22 cellular contexts compared by ENCODE assay signal in genomic region chr14:65686761-65687160, GRCh38.
DNase-seq lines count a peak whose midpoint lies in the region; ATAC-seq, FAIRE-seq and TF ChIP-seq lines count a peak whose summit lies in the region.
"Had no signal": no experiment of that assay in that cellular context is flagged by ENCODE, and none has a peak within 500 bp of the region (broad histone marks: within the 10 kb centered on the region; RNA-seq: fewer than 3 reads in every experiment).

No MANE protein-coding gene starts in this region.

- POLR2A ChIA-PET in CD4-positive, alpha-beta T cell (lab: Charles Lee) = no interaction called here

- H3K27me3 ChIP-seq in GM23248 (replicated peaks; ENCODE audit: insufficient read depth) = no peaks in the 10 kb centered on the region
- H3K27me3 ChIP-seq in foreskin keratinocyte = no peaks in the 10 kb centered on the region
- H3K27me3 ChIP-seq in CD4-positive, alpha-beta T cell (ENCODE audit: control insufficient read depth, insufficient read depth, low read length) = no peaks in the 10 kb centered on the region
- H3K27me3 ChIP-seq: brain microvascular endothelial cell, testis had no signal

- intact Hi-C loops in CD4-positive, alpha-beta T cell (cut with DNase I, micrococcal nuclease) = no loop called here

- H3F3A ChIP-seq in GM23248 (ENCODE audit: insufficient read depth) = no peaks in the 10 kb centered on the region

- no peak overlapping the region for H3K4me3 Mint-ChIP-seq in memory B cell
- H3K4me3 Mint-ChIP-seq in CD4-positive, alpha-beta T cell = no peak overlapping the region
- H3K4me3 Mint-ChIP-seq: activated CD4-positive, alpha-beta T cell treated with anti-CD3 and anti-CD28 coated beads, Interleukin-2, amount 10 ng/mL, durations not matched to agents 7 days and 5 days; activated naive CD8-positive, alpha-beta T cell treated with anti-CD3 and anti-CD28 coated beads, Interleukin-2, amount 50 U/mL, for 24 hours; CD14-positive monocyte; nephron progenitor cell; T-cell had no signal

- no peaks in the 10 kb centered on the region for H3K36me3 ChIP-seq in GM23248 (ENCODE audit: low read depth)
- H3K36me3 ChIP-seq: brain microvascular endothelial cell, left ventricle myocardium inferior had no signal

- H3K27ac Mint-ChIP-seq in memory B cell = peak overlapping the region; percentile 28
- H3K27ac Mint-ChIP-seq in CD4-positive, alpha-beta T cell = no peak overlapping the region
- H3K27ac Mint-ChIP-seq: activated CD4-positive, alpha-beta T cell treated with anti-CD3 and anti-CD28 coated beads, Interleukin-2, amount 10 ng/mL, durations not matched to agents 7 days and 5 days; activated naive CD8-positive, alpha-beta T cell treated with anti-CD3 and anti-CD28 coated beads, Interleukin-2, amount 50 U/mL, for 24 hours; CD14-positive monocyte; nephron progenitor cell; T-cell had no signal

- no peaks in the 10 kb centered on the region for H4K20me1 ChIP-seq in GM23248 (ENCODE audit: insufficient read depth)

- H3K9me3 ChIP-seq in GM23248 (ENCODE audit: low read depth) = no peaks in the 10 kb centered on the region
- no peaks in the 10 kb centered on the region for H3K9me3 ChIP-seq in CD4-positive, alpha-beta T cell (ENCODE audit: control insufficient read depth, low read length)
- H3K9me3 ChIP-seq: testis had no signal

- H3K9ac ChIP-seq in GM23248 = no peak overlapping the region

- in situ Hi-C loops in GM23248 (cut with MboI) = no loop called here

- H3K9me3 Mint-ChIP-seq in memory B cell = peaks cover 3% of the 10 kb centered on the region
- H3K9me3 Mint-ChIP-seq in CD4-positive, alpha-beta T cell = no peaks in the 10 kb centered on the region

- H3K4me1 ChIP-seq in GM23248 (ENCODE audit: insufficient read depth) = peaks cover 7% of the 10 kb centered on the region; the same call in 1 of the 2 replicates
- no peaks in the 10 kb centered on the region for H3K4me1 ChIP-seq in foreskin keratinocyte
- H3K4me1 ChIP-seq: left ventricle myocardium inferior, testis had no signal

- peak; percentile 65 for FAIRE-seq in RCC 7860 (lab: Jason Lieb, UNC)

- no peak overlapping the region for H3K4me2 ChIP-seq in GM23248 (ENCODE audit: unreplicated experiment)

- no peak overlapping the region for H3K4me3 ChIP-seq in GM23248
- H3K4me3 ChIP-seq: left ventricle myocardium inferior, testis had no signal

- H3K27ac ChIP-seq in GM23248 (no peak overlapping the region), foreskin keratinocyte (no peak overlapping the region), caudate nucleus (ENCODE audit: low read depth, low read length) (no peak overlapping the region)
- no peak overlapping the region for H3K27ac ChIP-seq in CD4-positive, alpha-beta T cell (ENCODE audit: low read depth, low read length)
- H3K27ac ChIP-seq: brain microvascular endothelial cell, left ventricle myocardium inferior, testis had no signal

- 0 out of 2 replicates have a peak, but pooled peaks cover 9% of the 10 kb centered on the region for H3K79me2 ChIP-seq in GM23248 (ENCODE audit: insufficient read depth)

- no peaks in the 10 kb centered on the region for H3K9me2 ChIP-seq in GM23248 (ENCODE audit: insufficient read depth)

- H3K27me3 Mint-ChIP-seq in memory B cell = no peaks in the 10 kb centered on the region
- no peaks in the 10 kb centered on the region for H3K27me3 Mint-ChIP-seq in CD4-positive, alpha-beta T cell
- H3K27me3 Mint-ChIP-seq: activated CD4-positive, alpha-beta T cell treated with anti-CD3 and anti-CD28 coated beads, Interleukin-2, amount 10 ng/mL, durations not matched to agents 7 days and 5 days; activated naive CD8-positive, alpha-beta T cell treated with anti-CD3 and anti-CD28 coated beads, Interleukin-2, amount 50 U/mL, for 24 hours; T-cell had no signal

- no peak overlapping the region for H2AFZ ChIP-seq in GM23248

- CTCF ChIA-PET in CD4-positive, alpha-beta T cell (lab: Charles Lee) = no interaction called here

- H3K4me1 Mint-ChIP-seq in memory B cell = peaks cover 11% of the 10 kb centered on the region
- H3K4me1 Mint-ChIP-seq in CD4-positive, alpha-beta T cell (ENCODE audit: low read depth) = no peaks in the 10 kb centered on the region
- H3K4me1 Mint-ChIP-seq: activated CD4-positive, alpha-beta T cell treated with anti-CD3 and anti-CD28 coated beads, Interleukin-2, amount 10 ng/mL, durations not matched to agents 7 days and 5 days; CD14-positive monocyte had no signal

- H3K36me3 Mint-ChIP-seq in memory B cell = peaks cover 28% of the 10 kb centered on the region
- H3K36me3 Mint-ChIP-seq in CD4-positive, alpha-beta T cell (ENCODE audit: low read depth) = peaks cover 34% of the 10 kb centered on the region

- DNase-seq in GM23248 (peak; percentile 3), RCC 7860 (ENCODE audit: low spot score) (peak; percentile 9), foreskin keratinocyte (peak; percentile 9 to 39), memory B cell (ENCODE audit: low spot score in 2 of 2) (no peak), HPDE6-E6E7 (ENCODE audit: extremely low spot score) (no peak), caudate nucleus (lab: John Stamatoyannopoulos, UW) (no peak)
- no peak for DNase-seq in CD4-positive, alpha-beta T cell
- DNase-seq: activated CD4-positive, alpha-beta T cell treated with anti-CD3 and anti-CD28 coated beads, Interleukin-2, amount 10 ng/mL, durations not matched to agents 7 days and 5 days; activated naive CD8-positive, alpha-beta T cell treated with anti-CD3 and anti-CD28 coated beads, Interleukin-2, amount 50 U/mL, for 24 hours; brain microvascular endothelial cell; cortex of kidney; foreskin fibroblast; GDM1; hypothalamus; left ventricle myocardium inferior; NCI-H1417 treated with DMSO at 0.1 percent for 48 hours; NCI-H524 treated with DMSO at 0.1 percent for 48 hours; nephron progenitor cell; T-cell; testis had no signal

- no peak for ATAC-seq in foreskin keratinocyte
- ATAC-seq in memory B cell (ENCODE audit: low read depth) = no peak
- no peak for ATAC-seq in CD4-positive, alpha-beta T cell (ENCODE audit: poor library complexity)
- ATAC-seq: activated naive CD8-positive, alpha-beta T cell treated with anti-CD3 and anti-CD28 coated beads, Interleukin-2, amount 50 U/mL, for 24 hours; Right ventricle myocardium inferior; T-cell had no signal

- TF ChIP-seq CTCF in foreskin keratinocyte (conservative IDR thresholded peaks at IDR 0.05) = no peak
- TF ChIP-seq CTCF in CD4-positive, alpha-beta T cell (IDR thresholded peaks at IDR 0.05) = no peak

Comparison
In these comparisons a context has a peak if more than half of its experiments do, and no peak if none do; other contexts are left out.
1. DNase-seq: peak in GM23248 (single experiment), RCC 7860 (single experiment) and foreskin keratinocyte (2 of 2); none in memory B cell (0 of 2), HPDE6-E6E7 (single experiment), CD4-positive, alpha-beta T cell (0 of 10) and caudate nucleus (0 of 61).